2 cellular contexts compared by ENCODE assay signal in genomic region chr6:34390531-34391013, GRCh38.
A peak's percentile ranks its signal among the peaks of the same experiment; 100 is the strongest.
TF ChIP-seq lines count a peak whose summit lies in the region.

No MANE protein-coding gene starts in this region.

TF ChIP-seq in K562, 482 proteins besides CTCF, POLR2A, EP300 and RAD21 (continues in another document):
- no peak for TF ChIP-seq ZBTB40 (IDR thresholded peaks at IDR 0.05)
- no peak for TF ChIP-seq ZBTB40 (CRISPR knock-in tag; IDR thresholded peaks at IDR 0.05)
- peak; percentile 67; the same call in 1 of the 2 replicates for TF ChIP-seq CEBPG (CRISPR knock-in tag; IDR thresholded peaks at IDR 0.05)
- TF ChIP-seq CEBPG (tag; conservative IDR thresholded peaks at IDR 0.05 in 1 of 2, IDR thresholded peaks at IDR 0.05 in 1 of 2): peak in 1 of 2 experiments; percentile 79; a peak in 2 of 4 replicates
- no peak for TF ChIP-seq ZNF316 (IDR thresholded peaks at IDR 0.05)
- TF ChIP-seq ZNF384 (IDR thresholded peaks at IDR 0.05; ENCODE audit: low read depth, low read length): 0 out of 2 replicates have a peak, but pooled peaks have one; percentile 24
- TF ChIP-seq NCOA6 (IDR thresholded peaks at IDR 0.05): no peak
- TF ChIP-seq ZBTB17 (CRISPR knock-in tag; IDR thresholded peaks at IDR 0.05): no peak
- no peak for TF ChIP-seq SAFB2 (IDR thresholded peaks at IDR 0.05; ENCODE audit: borderline replicate concordance, low read depth, low read length, severe bottlenecking)
- peak; percentile 55; the same call in 1 of the 2 replicates for TF ChIP-seq POLR2H (tag; IDR thresholded peaks at IDR 0.05; ENCODE audit: low read depth)
- no peak for TF ChIP-seq PRMT5 (CRISPR knock-in tag; IDR thresholded peaks at IDR 0.05)
- no peak for TF ChIP-seq EHMT2 (IDR thresholded peaks at IDR 0.05)
- no peak for TF ChIP-seq MCM3 (IDR thresholded peaks at IDR 0.05)
- TF ChIP-seq ZNF740 (CRISPR knock-in tag; IDR thresholded peaks at IDR 0.05): no peak
- no peak for TF ChIP-seq ZNF740 (tag; IDR thresholded peaks at IDR 0.05)
- TF ChIP-seq KDM1A (IDR thresholded peaks at IDR 0.05): peak; percentile 30 to 55; a peak in 2 of 4 replicates
- TF ChIP-seq ZNF175 (CRISPR knock-in tag; IDR thresholded peaks at IDR 0.05; ENCODE audit: low read depth): peak; percentile 12; the same call in 1 of the 2 replicates
- no peak for TF ChIP-seq CREB5 (CRISPR knock-in tag; IDR thresholded peaks at IDR 0.05)
- TF ChIP-seq ZNF354B (CRISPR knock-in tag; IDR thresholded peaks at IDR 0.05): no peak
- TF ChIP-seq ADNP (tag; IDR thresholded peaks at IDR 0.05): 0 out of 2 replicates have a peak, but pooled peaks have one; percentile 52
- no peak for TF ChIP-seq MXI1 (IDR thresholded peaks at IDR 0.05; ENCODE audit: low read depth, low read length)
- no peak for TF ChIP-seq CBFA2T2 (conservative IDR thresholded peaks at IDR 0.05)

TF ChIP-seq in HEK293T, 16 proteins besides CTCF, POLR2A, EP300 and RAD21:
- TF ChIP-seq NFRKB (IDR thresholded peaks at IDR 0.05) (no peak), CTBP1 (IDR thresholded peaks at IDR 0.05; ENCODE audit: borderline replicate concordance) (no peak), TARDBP (IDR thresholded peaks at IDR 0.05) (no peak), SP1 (IDR thresholded peaks at IDR 0.05) (no peak), ZNF384 (IDR thresholded peaks at IDR 0.05) (no peak), FOXM1 (IDR thresholded peaks at IDR 0.05; ENCODE audit: borderline replicate concordance) (no peak), ELF4 (IDR thresholded peaks at IDR 0.05) (no peak), HDGF (IDR thresholded peaks at IDR 0.05; ENCODE audit: borderline replicate concordance) (no peak), ARNT (IDR thresholded peaks at IDR 0.05) (no peak)
